ENCODE assay signal across 36 cellular contexts in genomic region chr16:73074399-73074798, GRCh38.
"Had no signal": no experiment of that assay in that cellular context is flagged by ENCODE, and none has a peak within 500 bp of the region (broad histone marks: within the 10 kb centered on the region; RNA-seq: fewer than 3 reads in every experiment).

No MANE protein-coding gene starts in this region.

- H3K36me3 ChIP-seq: adrenal gland, breast epithelium, cardiac muscle cell, colonic mucosa, esophagus muscularis mucosa, gastrocnemius medialis, heart left ventricle had no signal

- DNase-seq: activated CD4-positive, alpha-beta memory T cell treated with anti-CD3 and anti-CD28 coated beads for 36 hours; activated CD4-positive, alpha-beta T cell treated with anti-CD3 and anti-CD28 coated beads for 36 hours; activated CD4-positive, alpha-beta T cell treated with anti-CD3 and anti-CD28 coated beads, Interleukin-2, amount 10 ng/mL, durations not matched to agents 24 days and 14 days; activated CD4-positive, CD25-positive, alpha-beta regulatory T cell; activated CD4-positive, CD25-positive, alpha-beta regulatory T cell treated with anti-CD3 and anti-CD28 coated beads, Interleukin-2, amount 50 U/mL, for 72 hours; activated CD8-positive, alpha-beta memory T cell treated with anti-CD3 and anti-CD28 coated beads, Interleukin-2, amount 10 ng/mL, durations not matched to agents 7 days and 5 days; activated CD8-positive, alpha-beta memory T cell treated with anti-CD3 and anti-CD28 coated beads, Interleukin-2, amount 50 U/mL, for 4 hours; activated CD8-positive, alpha-beta T cell treated with anti-CD3 and anti-CD28 coated beads, Interleukin-2, amount 10 ng/mL, durations not matched to agents 7 days and 5 days; activated effector memory CD4-positive, alpha-beta T cell treated with anti-CD3 and anti-CD28 coated beads, Interleukin-2, amount 50 U/mL, for 16 hours; activated naive CD4-positive, alpha-beta T cell treated with anti-CD3 and anti-CD28 coated beads for 36 hours; activated naive CD8-positive, alpha-beta T cell treated with anti-CD3 and anti-CD28 coated beads for 36 hours; activated naive CD8-positive, alpha-beta T cell treated with anti-CD3 and anti-CD28 coated beads, Interleukin-2, amount 50 U/mL, for 24 hours; activated T-cell treated with anti-CD3 and anti-CD28 coated beads, Interleukin-2, amount 50 U/mL, for 1 hour; activated T-cell treated with anti-CD3 and anti-CD28 coated beads, Interleukin-2, amount 50 U/mL, for 48 hours; adrenal gland; amygdala; central memory CD4-positive, alpha-beta T cell; cerebellar nuclear complex; colonic mucosa; dorsolateral prefrontal cortex; effector memory CD4-positive, alpha-beta T cell; endodermal cell; erythroblast; foreskin keratinocyte; gastrocnemius medialis; glutamatergic neuron; heart left ventricle; T-helper 2 cell had no signal

- H3K27ac Mint-ChIP-seq: activated CD4-positive, alpha-beta memory T cell treated with anti-CD3 and anti-CD28 coated beads for 36 hours; activated CD4-positive, alpha-beta T cell treated with anti-CD3 and anti-CD28 coated beads for 36 hours; activated CD4-positive, alpha-beta T cell treated with anti-CD3 and anti-CD28 coated beads, Interleukin-2, amount 10 ng/mL, durations not matched to agents 24 days and 14 days; activated CD8-positive, alpha-beta memory T cell treated with anti-CD3 and anti-CD28 coated beads, Interleukin-2, amount 10 ng/mL, durations not matched to agents 7 days and 5 days; activated CD8-positive, alpha-beta T cell treated with anti-CD3 and anti-CD28 coated beads, Interleukin-2, amount 10 ng/mL, durations not matched to agents 7 days and 5 days; activated naive CD4-positive, alpha-beta T cell treated with anti-CD3 and anti-CD28 coated beads for 36 hours; activated naive CD4-positive, alpha-beta T cell treated with anti-CD3 and anti-CD28 coated beads, Interleukin-2, amount 50 U/mL, for 24 hours; activated naive CD8-positive, alpha-beta T cell treated with anti-CD3 and anti-CD28 coated beads for 36 hours; activated naive CD8-positive, alpha-beta T cell treated with anti-CD3 and anti-CD28 coated beads, Interleukin-2, amount 50 U/mL, for 24 hours; activated T-helper 1 cell treated with anti-CD3 and anti-CD28 coated beads, Interleukin-12 subunit alpha, Interleukin-12 subunit beta, Interleukin-2, Interleukin-4 antibody, amounts not matched to agents 30 ng/mL and 10 ng/mL and 1 ng/mL, durations not matched to agents 14 hours and 24 hours and 36 hours; activated T-helper 2 cell treated with anti-CD3 and anti-CD28 coated beads, Interferon-gamma antibody, Interleukin-2, Interleukin-4, amounts not matched to agents 10 μg/mL and 5 μg/mL and 100 μg/mL, durations not matched to agents 14 hours and 24 hours and 36 hours; brain; dendritic cell treated with granulocyte-macrophage colony-stimulating factor and Interleukin-4, amounts not matched to agents 40 ng/mL and 50 ng/mL, for 4 days; endodermal cell had no signal

- H3K9me3 Mint-ChIP-seq: activated CD4-positive, alpha-beta memory T cell treated with anti-CD3 and anti-CD28 coated beads for 36 hours; activated CD4-positive, alpha-beta T cell treated with anti-CD3 and anti-CD28 coated beads, Interleukin-2, amount 10 ng/mL, durations not matched to agents 24 days and 14 days; activated naive CD4-positive, alpha-beta T cell treated with anti-CD3 and anti-CD28 coated beads for 36 hours; activated naive CD4-positive, alpha-beta T cell treated with anti-CD3 and anti-CD28 coated beads, Interleukin-2, amount 50 U/mL, for 24 hours; activated naive CD8-positive, alpha-beta T cell treated with anti-CD3 and anti-CD28 coated beads for 36 hours; activated naive CD8-positive, alpha-beta T cell treated with anti-CD3 and anti-CD28 coated beads, Interleukin-2, amount 50 U/mL, for 24 hours; activated T-helper 1 cell treated with anti-CD3 and anti-CD28 coated beads, Interleukin-12 subunit alpha, Interleukin-12 subunit beta, Interleukin-2, Interleukin-4 antibody, amounts not matched to agents 30 ng/mL and 10 ng/mL and 1 ng/mL, durations not matched to agents 14 hours and 24 hours and 36 hours; activated T-helper 2 cell treated with anti-CD3 and anti-CD28 coated beads, Interferon-gamma antibody, Interleukin-2, Interleukin-4, amounts not matched to agents 10 μg/mL and 5 μg/mL and 100 μg/mL, durations not matched to agents 14 hours and 24 hours and 36 hours; dendritic cell treated with granulocyte-macrophage colony-stimulating factor and Interleukin-4, amounts not matched to agents 40 ng/mL and 50 ng/mL, for 4 days; endodermal cell had no signal

- H3K4me3 ChIP-seq: adrenal gland, breast epithelium, cardiac muscle cell, colonic mucosa, dorsolateral prefrontal cortex, esophagus muscularis mucosa, gastrocnemius medialis, heart left ventricle had no signal

- H3K4me1 Mint-ChIP-seq: activated CD8-positive, alpha-beta memory T cell treated with anti-CD3 and anti-CD28 coated beads, Interleukin-2, amount 10 ng/mL, durations not matched to agents 7 days and 5 days; activated naive CD4-positive, alpha-beta T cell treated with anti-CD3 and anti-CD28 coated beads, Interleukin-2, amount 50 U/mL, for 24 hours had no signal

- ATAC-seq: activated CD4-positive, alpha-beta T cell treated with anti-CD3 and anti-CD28 coated beads for 36 hours; activated CD8-positive, alpha-beta memory T cell treated with anti-CD3 and anti-CD28 coated beads, Interleukin-2, amount 10 ng/mL, durations not matched to agents 7 days and 5 days; activated CD8-positive, alpha-beta T cell treated with anti-CD3 and anti-CD28 coated beads, Interleukin-2, amount 10 ng/mL, durations not matched to agents 7 days and 5 days; activated naive CD8-positive, alpha-beta T cell treated with anti-CD3 and anti-CD28 coated beads, Interleukin-2, amount 50 U/mL, for 24 hours; foreskin keratinocyte; gastrocnemius medialis; heart left ventricle had no signal

- H3K27me3 ChIP-seq: adrenal gland, breast epithelium, colonic mucosa, esophagus muscularis mucosa, foreskin keratinocyte, gastrocnemius medialis, heart left ventricle had no signal

- H3K27ac ChIP-seq: adrenal gland, breast epithelium, cardiac muscle cell, colonic mucosa, dorsolateral prefrontal cortex, esophagus muscularis mucosa, foreskin keratinocyte, gastrocnemius medialis, heart left ventricle had no signal

- H3K9me3 ChIP-seq: adrenal gland, breast epithelium, colonic mucosa, esophagus muscularis mucosa, gastrocnemius medialis, heart left ventricle had no signal

- H3K4me3 Mint-ChIP-seq: activated CD4-positive, alpha-beta memory T cell treated with anti-CD3 and anti-CD28 coated beads for 36 hours; activated CD4-positive, alpha-beta T cell treated with anti-CD3 and anti-CD28 coated beads for 36 hours; activated CD4-positive, alpha-beta T cell treated with anti-CD3 and anti-CD28 coated beads, Interleukin-2, amount 10 ng/mL, durations not matched to agents 24 days and 14 days; activated CD8-positive, alpha-beta memory T cell treated with anti-CD3 and anti-CD28 coated beads, Interleukin-2, amount 10 ng/mL, durations not matched to agents 7 days and 5 days; activated CD8-positive, alpha-beta T cell treated with anti-CD3 and anti-CD28 coated beads, Interleukin-2, amount 10 ng/mL, durations not matched to agents 7 days and 5 days; activated naive CD4-positive, alpha-beta T cell treated with anti-CD3 and anti-CD28 coated beads for 36 hours; activated naive CD4-positive, alpha-beta T cell treated with anti-CD3 and anti-CD28 coated beads, Interleukin-2, amount 50 U/mL, for 24 hours; activated naive CD8-positive, alpha-beta T cell treated with anti-CD3 and anti-CD28 coated beads for 36 hours; activated naive CD8-positive, alpha-beta T cell treated with anti-CD3 and anti-CD28 coated beads, Interleukin-2, amount 50 U/mL, for 24 hours; activated T-helper 1 cell treated with anti-CD3 and anti-CD28 coated beads, Interleukin-12 subunit alpha, Interleukin-12 subunit beta, Interleukin-2, Interleukin-4 antibody, amounts not matched to agents 30 ng/mL and 10 ng/mL and 1 ng/mL, durations not matched to agents 14 hours and 24 hours and 36 hours; brain; dendritic cell treated with granulocyte-macrophage colony-stimulating factor and Interleukin-4, amounts not matched to agents 40 ng/mL and 50 ng/mL, for 4 days; endodermal cell had no signal

- H3K4me1 ChIP-seq: breast epithelium, colonic mucosa had no signal
